In the genomic region with DNA sequence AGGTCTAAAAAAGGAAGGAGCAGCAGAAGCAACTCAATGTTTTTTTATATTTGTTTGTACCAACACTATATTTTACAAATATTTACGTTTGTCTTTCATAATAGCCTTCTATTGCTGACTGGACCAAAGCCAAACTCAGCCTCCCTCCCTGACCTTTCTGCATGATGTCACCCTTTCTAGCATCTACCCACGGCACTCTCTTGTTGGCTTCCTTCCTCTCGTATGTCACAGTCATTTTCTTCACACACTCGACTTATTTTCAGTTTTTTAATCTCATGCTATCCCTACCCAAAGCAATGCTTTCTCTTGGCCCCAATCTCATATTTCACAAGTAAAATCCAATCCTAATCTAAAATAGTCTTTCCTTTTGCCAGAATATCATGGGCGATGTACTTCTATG, we compare ENCODE assay signal across 9 cellular contexts. TPM values are rescaled to one million over a fixed set of nuclear protein-coding genes. Genes with fewer than 3 reads are reported as not detected.
DNase-seq lines count a peak whose midpoint lies in the region; TF ChIP-seq lines count a peak whose summit lies in the region.
"Had no signal": no experiment of that assay in that cellular context is flagged by ENCODE, and none has a peak within 500 bp of the region (broad histone marks: within the 10 kb centered on the region; RNA-seq: fewer than 3 reads in every experiment).

No MANE protein-coding gene starts in this region.

- H3K27ac ChIP-seq in OCI-LY7 (ENCODE audit: low read depth, low read length, poor library complexity, severe bottlenecking) = no peak overlapping the region
- peak overlapping the region; percentile 88 for H3K27ac ChIP-seq in parathyroid adenoma

- no peak for TF ChIP-seq CTCF in OCI-LY7 (conservative IDR thresholded peaks at IDR 0.05; ENCODE audit: low read length)
- TF ChIP-seq CTCF in fibroblast of villous mesenchyme (IDR thresholded peaks at IDR 0.05; ENCODE audit: insufficient read depth, low read depth, low read length) = no peak
- TF ChIP-seq CTCF in parathyroid adenoma (IDR thresholded peaks at IDR 0.05) = no peak

- POLR2A ChIA-PET in OCI-LY7 (lab: Charles Lee) = no interaction called here

- intact Hi-C loops in OCI-LY7 (cut with micrococcal nuclease; ENCODE audit: unreplicated experiment) = loop anchor here (1.0 to 10.0 kb wide), 3 partner anchors 220 to 921 kb away; no protein-coding TSS in a partner anchor

- H3K79me2 ChIP-seq in OCI-LY7 (ENCODE audit: insufficient read depth, low read depth, low read length) = no peaks in the 10 kb centered on the region
- no peaks in the 10 kb centered on the region for H3K79me2 ChIP-seq in parathyroid adenoma

- no peaks in the 10 kb centered on the region for H3K27me3 ChIP-seq in parathyroid adenoma (ENCODE audit: control insufficient read depth, insufficient read depth, low read length)
- H3K27me3 ChIP-seq: ovary had no signal

- no peaks in the 10 kb centered on the region for H4K20me1 ChIP-seq in OCI-LY7 (ENCODE audit: insufficient read depth, low read length)

- H3K9ac ChIP-seq in parathyroid adenoma = no peak overlapping the region

- H3K36me3 ChIP-seq in OCI-LY7 (ENCODE audit: insufficient read depth, low read length) (no peaks in the 10 kb centered on the region), parathyroid adenoma (ENCODE audit: control insufficient read depth, insufficient read depth, low read length) (no peaks in the 10 kb centered on the region)
- H3K36me3 ChIP-seq: ovary had no signal

- DNase-seq in COLO668 (lab: John Stamatoyannopoulos, UW; ENCODE audit: unreplicated experiment) (peak; percentile 10), OCI-LY7 (ENCODE audit: low spot score) (no peak), fibroblast of villous mesenchyme (ENCODE audit: low read depth) (peak; percentile 52), NCI-H2107 (lab: John Stamatoyannopoulos, UW) (no peak), Kasumi-1 (lab: John Stamatoyannopoulos, UW) (no peak), RPMI8226 (no peak)
- no peak for DNase-seq in activated CD8-positive, alpha-beta memory T cell treated with anti-CD3 and anti-CD28 coated beads, Interleukin-2, amount 50 U/mL, for 48 hours

- BruUV-seq in OCI-LY7 (replicated peaks; lab: Mats Ljungman, UMichigan) = no TSS peak

- H2AFZ ChIP-seq in OCI-LY7 (ENCODE audit: low read length) (peak overlapping the region; percentile 32; the same call in 1 of the 2 replicates), parathyroid adenoma (peak overlapping the region; percentile 85)

- peaks cover 3% of the 10 kb centered on the region for H3K4me1 ChIP-seq in OCI-LY7 (ENCODE audit: insufficient read depth, low read length, poor library complexity, severe bottlenecking)
- peaks cover 6% of the 10 kb centered on the region for H3K4me1 ChIP-seq in parathyroid adenoma

- no peaks in the 10 kb centered on the region for H3K9me3 ChIP-seq in OCI-LY7 (ENCODE audit: low read length)
- no peaks in the 10 kb centered on the region for H3K9me3 ChIP-seq in parathyroid adenoma (ENCODE audit: control insufficient read depth, low read length)
- H3K9me3 ChIP-seq: ovary had no signal

- H3K9me2 ChIP-seq in OCI-LY7 (ENCODE audit: insufficient read depth, low read length) = no peaks in the 10 kb centered on the region

- CTCF ChIA-PET in OCI-LY7 (lab: Charles Lee; ENCODE audit: unreplicated experiment) = no interaction called here

- H3K4me3 ChIP-seq in OCI-LY7 (ENCODE audit: low read depth, low read length, poor library complexity, severe bottlenecking) (no peak overlapping the region), fibroblast of villous mesenchyme (ENCODE audit: low read depth, low read length) (no peak overlapping the region), parathyroid adenoma (ENCODE audit: low read depth, low read length) (no peak overlapping the region)
- H3K4me3 ChIP-seq: ovary had no signal

- H3K4me2 ChIP-seq in OCI-LY7 (ENCODE audit: low read length) (no peak overlapping the region), parathyroid adenoma (ENCODE audit: low read length) (no peak overlapping the region)

RNA-seq across cellular contexts. Expression of a gene that starts 16.3 kb away (rescaled TPM):
- 6.5 and 7.1 TPM in 2 replicates for total RNA-seq in OCI-LY7 (2014; rRNA removed; shearing (Covaris generic))
- total RNA-seq in OCI-LY7 (2022) (11.8 and 12.4 TPM in 2 replicates), fibroblast of villous mesenchyme (16.8 and 22.0 TPM in 2 replicates)

Comparison
In these comparisons a context has a peak if more than half of its experiments do, and no peak if none do; other contexts are left out.
1. DNase-seq: peak in COLO668 (single experiment) and fibroblast of villous mesenchyme (single experiment); none in OCI-LY7 (single experiment), NCI-H2107 (single experiment), Kasumi-1 (0 of 2), RPMI8226 (single experiment) and activated CD8-positive, alpha-beta memory T cell treated with anti-CD3 and anti-CD28 coated beads, Interleukin-2, amount 50 U/mL, for 48 hours (single experiment).